13 cellular contexts compared by ENCODE assay signal in the genomic region with DNA sequence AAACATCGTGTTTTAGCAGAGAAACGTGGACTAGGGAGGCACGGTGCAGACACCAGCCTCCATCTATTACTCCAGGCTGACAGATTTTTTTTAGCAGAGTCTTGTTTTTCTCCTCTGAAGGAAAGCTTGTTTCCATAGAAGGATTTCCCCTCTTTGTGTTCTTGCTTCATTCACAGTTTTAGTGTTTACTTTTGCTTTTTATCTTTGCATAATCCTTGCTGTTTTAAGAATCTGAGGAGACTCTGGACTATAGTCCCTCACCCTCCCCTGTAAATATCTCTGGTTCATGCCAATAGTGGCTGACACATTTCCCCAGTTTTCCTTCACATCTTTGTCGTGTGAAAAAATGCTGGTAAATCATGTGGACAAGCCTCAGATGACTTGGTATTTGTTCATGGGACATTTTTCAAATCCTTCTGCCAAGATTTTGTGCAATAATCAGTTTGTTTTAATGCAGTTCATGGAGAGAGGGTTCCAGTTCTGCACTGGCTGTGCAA. TPM values are rescaled to one million over a fixed set of nuclear protein-coding genes. Genes with fewer than 3 reads are reported as not detected.
DNase-seq lines count a peak whose midpoint lies in the region; ATAC-seq and TF ChIP-seq lines count a peak whose summit lies in the region.
"Had no signal": no experiment of that assay in that cellular context is flagged by ENCODE, and none has a peak within 500 bp of the region (broad histone marks: within the 10 kb centered on the region; RNA-seq: fewer than 3 reads in every experiment).

No MANE protein-coding gene starts in this region.

- peaks cover 22% of the 10 kb centered on the region for H3K4me1 ChIP-seq in left ventricle myocardium inferior
- H3K4me1 ChIP-seq in ovary (ENCODE audit: insufficient read depth): peaks cover 17% of the 10 kb centered on the region
- H3K4me1 ChIP-seq in upper lobe of right lung: peaks cover 5% of the 10 kb centered on the region

- TF ChIP-seq CTCF in coronary artery (IDR thresholded peaks at IDR 0.05) (no peak), left ventricle myocardium inferior (IDR thresholded peaks at IDR 0.05; ENCODE audit: borderline replicate concordance) (no peak), ovary (IDR thresholded peaks at IDR 0.05) (no peak), upper lobe of right lung (IDR thresholded peaks at IDR 0.05) (no peak), CD14-positive monocyte (IDR thresholded peaks at IDR 0.05) (no peak)

- 2 to 3% (median 2%) methylated on average over 4 of the region's 4 CpGs for WGBS in ovary, 3 donors

- peaks cover 2% of the 10 kb centered on the region for H3K4me1 Mint-ChIP-seq in CD14-positive monocyte
- H3K4me1 Mint-ChIP-seq: activated naive CD4-positive, alpha-beta T cell treated with anti-CD3 and anti-CD28 coated beads, Interleukin-2, amount 50 U/mL, for 24 hours; CD4-positive, CD25-positive, alpha-beta regulatory T cell had no signal

- intact Hi-C loops in left ventricle myocardium inferior (cut with micrococcal nuclease): no loop called here
- intact Hi-C loops in ovary (cut with DNase I): no loop called here
- intact Hi-C loops in upper lobe of right lung (cut with DNase I): no loop called here
- intact Hi-C loops in CD14-positive monocyte (cut with micrococcal nuclease): no loop called here

- H3K36me3 Mint-ChIP-seq in CD14-positive monocyte: no peaks in the 10 kb centered on the region
- H3K36me3 Mint-ChIP-seq: activated CD8-positive, alpha-beta memory T cell treated with anti-CD3 and anti-CD28 coated beads, Interleukin-2, amount 10 ng/mL, durations not matched to agents 7 days and 5 days; activated naive CD4-positive, alpha-beta T cell treated with anti-CD3 and anti-CD28 coated beads, Interleukin-2, amount 50 U/mL, for 24 hours; CD4-positive, CD25-positive, alpha-beta regulatory T cell had no signal

- peak; percentile 15 for ATAC-seq in upper lobe of right lung
- ATAC-seq: activated CD8-positive, alpha-beta memory T cell treated with anti-CD3 and anti-CD28 coated beads, Interleukin-2, amount 10 ng/mL, durations not matched to agents 7 days and 5 days had no signal

- H3K4me3 Mint-ChIP-seq in CD14-positive monocyte: peak overlapping the region in 1 of 2 donors; percentile 39
- H3K4me3 Mint-ChIP-seq: activated CD8-positive, alpha-beta memory T cell treated with anti-CD3 and anti-CD28 coated beads, Interleukin-2, amount 10 ng/mL, durations not matched to agents 7 days and 5 days; activated naive CD4-positive, alpha-beta T cell treated with anti-CD3 and anti-CD28 coated beads, Interleukin-2, amount 50 U/mL, for 24 hours; CD4-positive, CD25-positive, alpha-beta regulatory T cell had no signal

- no peak for TF ChIP-seq POLR2A in ovary (IDR thresholded peaks at IDR 0.05)

- no peaks in the 10 kb centered on the region for H3K27me3 ChIP-seq in left ventricle myocardium inferior (ENCODE audit: low read depth)
- no peaks in the 10 kb centered on the region for H3K27me3 ChIP-seq in ovary
- H3K27me3 ChIP-seq in upper lobe of right lung: no peaks in the 10 kb centered on the region

- H3K4me3 ChIP-seq in coronary artery (peak overlapping the region; percentile 50), left ventricle myocardium inferior (peak overlapping the region; percentile 47), ovary (peak overlapping the region; percentile 22), upper lobe of right lung (peak overlapping the region; percentile 6)
- H3K4me3 ChIP-seq: HAP-1 had no signal

- TF ChIP-seq EP300 in ovary (IDR thresholded peaks at IDR 0.05): no peak

- H3K9me3 ChIP-seq in left ventricle myocardium inferior (replicated peaks): no peaks in the 10 kb centered on the region
- H3K9me3 ChIP-seq in ovary: no peaks in the 10 kb centered on the region
- H3K9me3 ChIP-seq in upper lobe of right lung: no peaks in the 10 kb centered on the region
- H3K9me3 ChIP-seq: HAP-1 had no signal

- no peak for DNase-seq in coronary artery (ENCODE audit: low spot score)
- no peak for DNase-seq in left ventricle myocardium inferior
- DNase-seq in ovary: no peak
- DNase-seq in upper lobe of right lung: no peak
- DNase-seq in EL: no peak
- no peak for DNase-seq in activated effector memory CD4-positive, alpha-beta T cell treated with anti-CD3 and anti-CD28 coated beads, Interleukin-2, amount 50 U/mL, for 16 hours
- no peak for DNase-seq in CD14-positive monocyte (ENCODE audit: low spot score)
- DNase-seq: activated CD8-positive, alpha-beta memory T cell treated with anti-CD3 and anti-CD28 coated beads, Interleukin-2, amount 10 ng/mL, durations not matched to agents 7 days and 5 days; CD4-positive, CD25-positive, alpha-beta regulatory T cell; stimulated activated CD4-positive, alpha-beta T cell treated with anti-CD3 and anti-CD28 coated beads, Interleukin-2, amount 100 ng/mL, for 24 hours had no signal

- no peaks in the 10 kb centered on the region for H3K27me3 Mint-ChIP-seq in CD14-positive monocyte (ENCODE audit: low read depth in 3 of 3)
- H3K27me3 Mint-ChIP-seq: activated naive CD4-positive, alpha-beta T cell treated with anti-CD3 and anti-CD28 coated beads, Interleukin-2, amount 50 U/mL, for 24 hours had no signal

- H3K27ac ChIP-seq in coronary artery (peak overlapping the region; percentile 23 to 33), left ventricle myocardium inferior (replicated peaks) (peak overlapping the region; percentile 38), ovary (peak overlapping the region; percentile 51 to 63), upper lobe of right lung (no peak overlapping the region)

- H3K9me3 Mint-ChIP-seq in CD14-positive monocyte: peaks cover 0 to 3% (median 0%) of the 10 kb centered on the region in 7 donors
- H3K9me3 Mint-ChIP-seq: activated naive CD4-positive, alpha-beta T cell treated with anti-CD3 and anti-CD28 coated beads, Interleukin-2, amount 50 U/mL, for 24 hours; CD4-positive, CD25-positive, alpha-beta regulatory T cell had no signal

- peak overlapping the region in 1 of 7 donors; percentile 3 for H3K27ac Mint-ChIP-seq in CD14-positive monocyte
- H3K27ac Mint-ChIP-seq: activated CD8-positive, alpha-beta memory T cell treated with anti-CD3 and anti-CD28 coated beads, Interleukin-2, amount 10 ng/mL, durations not matched to agents 7 days and 5 days; activated naive CD4-positive, alpha-beta T cell treated with anti-CD3 and anti-CD28 coated beads, Interleukin-2, amount 50 U/mL, for 24 hours; CD4-positive, CD25-positive, alpha-beta regulatory T cell had no signal

- H3K36me3 ChIP-seq in left ventricle myocardium inferior (no peaks in the 10 kb centered on the region), ovary (no peaks in the 10 kb centered on the region), upper lobe of right lung (no peaks in the 10 kb centered on the region)
- H3K36me3 ChIP-seq: HAP-1 had no signal

RNA-seq across cellular contexts. Expression of a gene that starts 39.9 kb away (rescaled TPM):
- total RNA-seq in left ventricle myocardium inferior: 1.7 TPM
- total RNA-seq in ovary: 10 to 100 TPM in 4 of 7 donors, 1 to 10 TPM in 3; 4.8 to 24.6 (median 11.1) TPM
- polyA plus RNA-seq in ovary: 1 to 10 TPM; 7.4 to 9.6 TPM
- total RNA-seq in upper lobe of right lung: 11.3 TPM
- polyA plus RNA-seq in CD14-positive monocyte: 10 to 100 TPM in 1 of 2 donors, 1 to 10 TPM in 1; 7.1 to 14.7 TPM
- total RNA-seq: osteocyte had no signal
